In genomic region chr16:80466024-80466986, GRCh38 we compare ENCODE assay signal across 1 cellular context.
TF ChIP-seq lines count a peak whose summit lies in the region.

No MANE protein-coding gene starts in this region.

TF ChIP-seq in HepG2, 621 proteins besides CTCF, POLR2A, EP300 and RAD21 (continued from another document and continues in another):
- TF ChIP-seq, protein P1, sequence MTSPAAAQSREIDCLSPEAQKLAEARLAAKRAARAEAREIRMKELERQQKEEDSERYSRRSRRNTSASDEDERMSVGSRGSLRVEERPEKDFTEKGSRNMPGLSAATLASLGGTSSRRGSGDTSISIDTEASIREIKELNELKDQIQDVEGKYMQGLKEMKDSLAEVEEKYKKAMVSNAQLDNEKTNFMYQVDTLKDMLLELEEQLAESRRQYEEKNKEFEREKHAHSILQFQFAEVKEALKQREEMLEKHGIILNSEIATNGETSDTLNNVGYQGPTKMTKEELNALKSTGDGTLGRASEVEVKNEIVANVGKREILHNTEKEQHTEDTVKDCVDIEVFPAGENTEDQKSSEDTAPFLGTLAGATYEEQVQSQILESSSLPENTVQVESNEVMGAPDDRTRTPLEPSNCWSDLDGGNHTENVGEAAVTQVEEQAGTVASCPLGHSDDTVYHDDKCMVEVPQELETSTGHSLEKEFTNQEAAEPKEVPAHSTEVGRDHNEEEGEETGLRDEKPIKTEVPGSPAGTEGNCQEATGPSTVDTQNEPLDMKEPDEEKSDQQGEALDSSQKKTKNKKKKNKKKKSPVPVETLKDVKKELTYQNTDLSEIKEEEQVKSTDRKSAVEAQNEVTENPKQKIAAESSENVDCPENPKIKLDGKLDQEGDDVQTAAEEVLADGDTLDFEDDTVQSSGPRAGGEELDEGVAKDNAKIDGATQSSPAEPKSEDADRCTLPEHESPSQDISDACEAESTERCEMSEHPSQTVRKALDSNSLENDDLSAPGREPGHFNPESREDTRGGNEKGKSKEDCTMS (CRISPR knock-in tag; conservative IDR thresholded peaks at IDR 0.05), result no peak
- 0 out of 2 replicates have a peak, but pooled peaks have one; percentile 20 for TF ChIP-seq ESRRA (CRISPR knock-in tag; IDR thresholded peaks at IDR 0.05; ENCODE audit: low read depth)
- TF ChIP-seq RCOR2 (CRISPR knock-in tag; IDR thresholded peaks at IDR 0.05), result no peak
- TF ChIP-seq, protein P2, sequence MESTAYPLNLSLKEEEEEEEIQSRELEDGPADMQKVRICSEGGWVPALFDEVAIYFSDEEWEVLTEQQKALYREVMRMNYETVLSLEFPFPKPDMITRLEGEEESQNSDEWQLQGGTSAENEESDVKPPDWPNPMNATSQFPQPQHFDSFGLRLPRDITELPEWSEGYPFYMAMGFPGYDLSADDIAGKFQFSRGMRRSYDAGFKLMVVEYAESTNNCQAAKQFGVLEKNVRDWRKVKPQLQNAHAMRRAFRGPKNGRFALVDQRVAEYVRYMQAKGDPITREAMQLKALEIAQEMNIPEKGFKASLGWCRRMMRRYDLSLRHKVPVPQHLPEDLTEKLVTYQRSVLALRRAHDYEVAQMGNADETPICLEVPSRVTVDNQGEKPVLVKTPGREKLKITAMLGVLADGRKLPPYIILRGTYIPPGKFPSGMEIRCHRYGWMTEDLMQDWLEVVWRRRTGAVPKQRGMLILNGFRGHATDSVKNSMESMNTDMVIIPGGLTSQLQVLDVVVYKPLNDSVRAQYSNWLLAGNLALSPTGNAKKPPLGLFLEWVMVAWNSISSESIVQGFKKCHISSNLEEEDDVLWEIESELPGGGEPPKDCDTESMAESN (CRISPR knock-in tag; conservative IDR thresholded peaks at IDR 0.05), result no peak
- TF ChIP-seq ZNF343 (CRISPR knock-in tag; IDR thresholded peaks at IDR 0.05), result no peak
- TF ChIP-seq ZNF550 (CRISPR knock-in tag; IDR thresholded peaks at IDR 0.05; ENCODE audit: borderline replicate concordance), result 0 out of 2 replicates have a peak, but pooled peaks have one; percentile 44
- TF ChIP-seq, protein P3, sequence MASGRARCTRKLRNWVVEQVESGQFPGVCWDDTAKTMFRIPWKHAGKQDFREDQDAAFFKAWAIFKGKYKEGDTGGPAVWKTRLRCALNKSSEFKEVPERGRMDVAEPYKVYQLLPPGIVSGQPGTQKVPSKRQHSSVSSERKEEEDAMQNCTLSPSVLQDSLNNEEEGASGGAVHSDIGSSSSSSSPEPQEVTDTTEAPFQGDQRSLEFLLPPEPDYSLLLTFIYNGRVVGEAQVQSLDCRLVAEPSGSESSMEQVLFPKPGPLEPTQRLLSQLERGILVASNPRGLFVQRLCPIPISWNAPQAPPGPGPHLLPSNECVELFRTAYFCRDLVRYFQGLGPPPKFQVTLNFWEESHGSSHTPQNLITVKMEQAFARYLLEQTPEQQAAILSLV (CRISPR knock-in tag; IDR thresholded peaks at IDR 0.05; ENCODE audit: borderline replicate concordance), result peak; percentile 62; the same call in 1 of the 2 replicates
- TF ChIP-seq, protein P4, sequence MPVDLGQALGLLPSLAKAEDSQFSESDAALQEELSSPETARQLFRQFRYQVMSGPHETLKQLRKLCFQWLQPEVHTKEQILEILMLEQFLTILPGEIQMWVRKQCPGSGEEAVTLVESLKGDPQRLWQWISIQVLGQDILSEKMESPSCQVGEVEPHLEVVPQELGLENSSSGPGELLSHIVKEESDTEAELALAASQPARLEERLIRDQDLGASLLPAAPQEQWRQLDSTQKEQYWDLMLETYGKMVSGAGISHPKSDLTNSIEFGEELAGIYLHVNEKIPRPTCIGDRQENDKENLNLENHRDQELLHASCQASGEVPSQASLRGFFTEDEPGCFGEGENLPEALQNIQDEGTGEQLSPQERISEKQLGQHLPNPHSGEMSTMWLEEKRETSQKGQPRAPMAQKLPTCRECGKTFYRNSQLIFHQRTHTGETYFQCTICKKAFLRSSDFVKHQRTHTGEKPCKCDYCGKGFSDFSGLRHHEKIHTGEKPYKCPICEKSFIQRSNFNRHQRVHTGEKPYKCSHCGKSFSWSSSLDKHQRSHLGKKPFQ (CRISPR knock-in tag; IDR thresholded peaks at IDR 0.05; ENCODE audit: insufficient replicate concordance), result no peak
- TF ChIP-seq, protein P5, sequence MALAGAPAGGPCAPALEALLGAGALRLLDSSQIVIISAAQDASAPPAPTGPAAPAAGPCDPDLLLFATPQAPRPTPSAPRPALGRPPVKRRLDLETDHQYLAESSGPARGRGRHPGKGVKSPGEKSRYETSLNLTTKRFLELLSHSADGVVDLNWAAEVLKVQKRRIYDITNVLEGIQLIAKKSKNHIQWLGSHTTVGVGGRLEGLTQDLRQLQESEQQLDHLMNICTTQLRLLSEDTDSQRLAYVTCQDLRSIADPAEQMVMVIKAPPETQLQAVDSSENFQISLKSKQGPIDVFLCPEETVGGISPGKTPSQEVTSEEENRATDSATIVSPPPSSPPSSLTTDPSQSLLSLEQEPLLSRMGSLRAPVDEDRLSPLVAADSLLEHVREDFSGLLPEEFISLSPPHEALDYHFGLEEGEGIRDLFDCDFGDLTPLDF (CRISPR knock-in tag; IDR thresholded peaks at IDR 0.05), result no peak
- TF ChIP-seq, protein P6, sequence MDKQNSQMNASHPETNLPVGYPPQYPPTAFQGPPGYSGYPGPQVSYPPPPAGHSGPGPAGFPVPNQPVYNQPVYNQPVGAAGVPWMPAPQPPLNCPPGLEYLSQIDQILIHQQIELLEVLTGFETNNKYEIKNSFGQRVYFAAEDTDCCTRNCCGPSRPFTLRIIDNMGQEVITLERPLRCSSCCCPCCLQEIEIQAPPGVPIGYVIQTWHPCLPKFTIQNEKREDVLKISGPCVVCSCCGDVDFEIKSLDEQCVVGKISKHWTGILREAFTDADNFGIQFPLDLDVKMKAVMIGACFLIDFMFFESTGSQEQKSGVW (CRISPR knock-in tag; IDR thresholded peaks at IDR 0.05; ENCODE audit: borderline replicate concordance), result no peak
- TF ChIP-seq NR2C2 (CRISPR knock-in tag; IDR thresholded peaks at IDR 0.05; ENCODE audit: borderline replicate concordance), result 0 out of 2 replicates have a peak, but pooled peaks have one; percentile 5
- no peak for TF ChIP-seq ZNF615 (CRISPR knock-in tag; IDR thresholded peaks at IDR 0.05; ENCODE audit: borderline replicate concordance)
- no peak for TF ChIP-seq ZSCAN20 (CRISPR knock-in tag; IDR thresholded peaks at IDR 0.05; ENCODE audit: borderline replicate concordance)
- no peak for TF ChIP-seq POLR2G (IDR thresholded peaks at IDR 0.05; ENCODE audit: low read depth, low read length)
- no peak for TF ChIP-seq ZHX1 (CRISPR knock-in tag; IDR thresholded peaks at IDR 0.05; ENCODE audit: low read depth)
- TF ChIP-seq ZGPAT (CRISPR knock-in tag; IDR thresholded peaks at IDR 0.05), result peak; percentile 32; the same call in 1 of the 2 replicates
- peak; percentile 100 for TF ChIP-seq STAG1 (CRISPR knock-in tag; IDR thresholded peaks at IDR 0.05)
- TF ChIP-seq ZNF331 (CRISPR knock-in tag; IDR thresholded peaks at IDR 0.05), result peak; percentile 6; the same call in 1 of the 2 replicates
- TF ChIP-seq ELF4 (CRISPR knock-in tag; IDR thresholded peaks at IDR 0.05; ENCODE audit: borderline replicate concordance), result no peak; the same call in 1 of the 2 replicates
- TF ChIP-seq, protein P7, sequence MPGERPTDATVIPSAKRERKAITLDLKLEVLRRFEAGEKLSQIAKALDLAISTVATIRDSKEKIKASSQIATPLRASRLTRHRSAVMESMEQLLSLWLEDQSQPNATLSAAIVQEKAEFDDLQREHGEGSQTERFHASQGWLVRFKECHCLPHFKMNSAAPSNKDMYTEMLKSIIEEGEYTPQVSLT (CRISPR knock-in tag; IDR thresholded peaks at IDR 0.05; ENCODE audit: borderline replicate concordance, low read depth), result no peak
- no peak for TF ChIP-seq FIP1L1 (IDR thresholded peaks at IDR 0.05; ENCODE audit: borderline replicate concordance, insufficient read depth, low read depth, low read length)
- TF ChIP-seq ZBTB2 (CRISPR knock-in tag; IDR thresholded peaks at IDR 0.05; ENCODE audit: low read depth), result no peak
- no peak for TF ChIP-seq TIGD3 (CRISPR knock-in tag; IDR thresholded peaks at IDR 0.05; ENCODE audit: borderline replicate concordance)
- TF ChIP-seq, protein P8, sequence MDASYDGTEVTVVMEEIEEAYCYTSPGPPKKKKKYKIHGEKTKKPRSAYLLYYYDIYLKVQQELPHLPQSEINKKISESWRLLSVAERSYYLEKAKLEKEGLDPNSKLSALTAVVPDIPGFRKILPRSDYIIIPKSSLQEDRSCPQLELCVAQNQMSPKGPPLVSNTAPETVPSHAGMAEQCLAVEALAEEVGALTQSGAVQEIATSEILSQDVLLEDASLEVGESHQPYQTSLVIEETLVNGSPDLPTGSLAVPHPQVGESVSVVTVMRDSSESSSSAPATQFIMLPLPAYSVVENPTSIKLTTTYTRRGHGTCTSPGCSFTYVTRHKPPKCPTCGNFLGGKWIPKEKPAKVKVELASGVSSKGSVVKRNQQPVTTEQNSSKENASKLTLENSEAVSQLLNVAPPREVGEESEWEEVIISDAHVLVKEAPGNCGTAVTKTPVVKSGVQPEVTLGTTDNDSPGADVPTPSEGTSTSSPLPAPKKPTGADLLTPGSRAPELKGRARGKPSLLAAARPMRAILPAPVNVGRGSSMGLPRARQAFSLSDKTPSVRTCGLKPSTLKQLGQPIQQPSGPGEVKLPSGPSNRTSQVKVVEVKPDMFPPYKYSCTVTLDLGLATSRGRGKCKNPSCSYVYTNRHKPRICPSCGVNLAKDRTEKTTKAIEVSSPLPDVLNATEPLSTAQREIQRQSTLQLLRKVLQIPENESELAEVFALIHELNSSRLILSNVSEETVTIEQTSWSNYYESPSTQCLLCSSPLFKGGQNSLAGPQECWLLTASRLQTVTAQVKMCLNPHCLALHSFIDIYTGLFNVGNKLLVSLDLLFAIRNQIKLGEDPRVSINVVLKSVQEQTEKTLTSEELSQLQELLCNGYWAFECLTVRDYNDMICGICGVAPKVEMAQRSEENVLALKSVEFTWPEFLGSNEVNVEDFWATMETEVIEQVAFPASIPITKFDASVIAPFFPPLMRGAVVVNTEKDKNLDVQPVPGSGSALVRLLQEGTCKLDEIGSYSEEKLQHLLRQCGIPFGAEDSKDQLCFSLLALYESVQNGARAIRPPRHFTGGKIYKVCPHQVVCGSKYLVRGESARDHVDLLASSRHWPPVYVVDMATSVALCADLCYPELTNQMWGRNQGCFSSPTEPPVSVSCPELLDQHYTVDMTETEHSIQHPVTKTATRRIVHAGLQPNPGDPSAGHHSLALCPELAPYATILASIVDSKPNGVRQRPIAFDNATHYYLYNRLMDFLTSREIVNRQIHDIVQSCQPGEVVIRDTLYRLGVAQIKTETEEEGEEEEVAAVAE (CRISPR knock-in tag; IDR thresholded peaks at IDR 0.05; ENCODE audit: borderline replicate concordance), result no peak
- no peak for TF ChIP-seq ELK4 (CRISPR knock-in tag; IDR thresholded peaks at IDR 0.05; ENCODE audit: borderline replicate concordance)
- TF ChIP-seq ZNF251 (CRISPR knock-in tag; IDR thresholded peaks at IDR 0.05), result 0 out of 2 replicates have a peak, but pooled peaks have one; percentile 32
- TF ChIP-seq JUNB (CRISPR knock-in tag; IDR thresholded peaks at IDR 0.05; ENCODE audit: borderline replicate concordance), result no peak
- TF ChIP-seq SATB2 (CRISPR knock-in tag; IDR thresholded peaks at IDR 0.05), result no peak
- TF ChIP-seq ARNTL (CRISPR knock-in tag; IDR thresholded peaks at IDR 0.05), result no peak
